Comparison of ENCODE assay signal across 20 cellular contexts in genomic region chr10:125953778-125954385, GRCh38. TPM values are rescaled to one million over a fixed set of nuclear protein-coding genes. Genes with fewer than 3 reads are reported as not detected.
DNase-seq lines count a peak whose midpoint lies in the region; ATAC-seq, FAIRE-seq and TF ChIP-seq lines count a peak whose summit lies in the region.
"Had no signal": no experiment of that assay in that cellular context is flagged by ENCODE, and none has a peak within 500 bp of the region (broad histone marks: within the 10 kb centered on the region; RNA-seq: fewer than 3 reads in every experiment).

No MANE protein-coding gene starts in this region.

- H3K9ac ChIP-seq in HCT116 (ENCODE audit: low read length) (no peak overlapping the region), astrocyte (ENCODE audit: low read length) (no peak overlapping the region)

- no peak for FAIRE-seq in astrocyte (lab: Jason Lieb, UNC)
- FAIRE-seq: GM12891, H54 had no signal

- no peaks in the 10 kb centered on the region for H3K9me2 ChIP-seq in HCT116 (ENCODE audit: insufficient read depth)

- H3K36me3 Mint-ChIP-seq in activated CD4-positive, alpha-beta T cell treated with anti-CD3 and anti-CD28 coated beads, Interleukin-2, amount 10 ng/mL, durations not matched to agents 24 days and 14 days (ENCODE audit: low read depth): no peaks in the 10 kb centered on the region
- peaks cover 14% of the 10 kb centered on the region for H3K36me3 Mint-ChIP-seq in astrocyte (ENCODE audit: low read depth, unreplicated experiment)
- H3K36me3 Mint-ChIP-seq in glutamatergic neuron (ENCODE audit: unreplicated experiment): no peaks in the 10 kb centered on the region
- H3K36me3 Mint-ChIP-seq: T-cell had no signal

- H3K4me1 Mint-ChIP-seq in activated CD4-positive, alpha-beta T cell treated with anti-CD3 and anti-CD28 coated beads, Interleukin-2, amount 10 ng/mL, durations not matched to agents 24 days and 14 days: no peaks in the 10 kb centered on the region
- H3K4me1 Mint-ChIP-seq in astrocyte (ENCODE audit: low read depth, unreplicated experiment): no peaks in the 10 kb centered on the region
- no peaks in the 10 kb centered on the region for H3K4me1 Mint-ChIP-seq in glutamatergic neuron (ENCODE audit: low read depth, unreplicated experiment)
- H3K4me1 Mint-ChIP-seq: T-cell had no signal

- H3K4me3 ChIP-seq in HCT116 (replicated peaks in 1 of 2; ENCODE audit: low read depth in 1 of 2, low read length in 2 of 2): no peak overlapping the region
- no peak overlapping the region for H3K4me3 ChIP-seq in astrocyte (ENCODE audit: insufficient read depth, low read depth, low read length)
- no peak overlapping the region for H3K4me3 ChIP-seq in upper lobe of left lung

- no peak overlapping the region for H3K27ac Mint-ChIP-seq in activated CD4-positive, alpha-beta T cell treated with anti-CD3 and anti-CD28 coated beads, Interleukin-2, amount 10 ng/mL, durations not matched to agents 24 days and 14 days
- H3K27ac Mint-ChIP-seq in astrocyte (ENCODE audit: unreplicated experiment) (no peak overlapping the region), glutamatergic neuron (ENCODE audit: unreplicated experiment) (no peak overlapping the region)
- H3K27ac Mint-ChIP-seq: T-cell had no signal

- TF ChIP-seq POLR2A in HCT116 (IDR thresholded peaks at IDR 0.05; ENCODE audit: borderline replicate concordance, extremely low read depth, insufficient read depth, insufficient read length): no peak
- TF ChIP-seq POLR2A in upper lobe of left lung (IDR thresholded peaks at IDR 0.05): no peak

- H3K27ac ChIP-seq in HCT116 (ENCODE audit: low read depth, low read length) (no peak overlapping the region), astrocyte (ENCODE audit: low read depth, low read length) (no peak overlapping the region), upper lobe of left lung (no peak overlapping the region)
- H3K27ac ChIP-seq: C4-2B, RWPE1 had no signal

- H3K36me3 ChIP-seq in HCT116 (ENCODE audit: control insufficient read depth in 1 of 2, insufficient read depth in 2 of 2, low read length in 2 of 2) (no peaks in the 10 kb centered on the region), astrocyte (ENCODE audit: insufficient read depth, low read length) (no peaks in the 10 kb centered on the region), upper lobe of left lung (no peaks in the 10 kb centered on the region)

- H3K4me2 ChIP-seq in HCT116 (ENCODE audit: low read length) (no peak overlapping the region), astrocyte (ENCODE audit: low read length) (no peak overlapping the region)

- H4K20me1 ChIP-seq in HCT116 (ENCODE audit: insufficient read depth) (no peaks in the 10 kb centered on the region), astrocyte (ENCODE audit: insufficient read depth, low read length) (no peaks in the 10 kb centered on the region)

- peaks cover 17 to 21% of the 10 kb centered on the region in 2 experiments; a peak in 2 of 4 replicates for H3K9me3 ChIP-seq in HCT116 (ENCODE audit: control insufficient read depth in 1 of 2, insufficient read depth in 1 of 2, low read depth in 1 of 2, low read length in 2 of 2)
- H3K9me3 ChIP-seq in astrocyte (ENCODE audit: insufficient read depth, low read depth, low read length): peaks cover 21% of the 10 kb centered on the region
- peaks cover 15 to 32% (median 20%) of the 10 kb centered on the region in 4 donors for H3K9me3 ChIP-seq in upper lobe of left lung

- H2AFZ ChIP-seq in HCT116 (ENCODE audit: low read depth, low read length, poor library complexity, severe bottlenecking): no peak overlapping the region
- no peak overlapping the region for H2AFZ ChIP-seq in astrocyte (ENCODE audit: low read depth, low read length)

- TF ChIP-seq CTCF in HCT116 (IDR thresholded peaks at IDR 0.05 in 2 of 3, conservative IDR thresholded peaks at IDR 0.05 in 1 of 3; ENCODE audit: borderline replicate concordance in 1 of 3, insufficient read depth in 1 of 3, low read depth in 2 of 3, low read length in 2 of 3) (no peak), astrocyte (IDR thresholded peaks at IDR 0.05; ENCODE audit: insufficient read depth, low read depth, low read length) (no peak), upper lobe of left lung (IDR thresholded peaks at IDR 0.05) (no peak), glutamatergic neuron (IDR thresholded peaks at IDR 0.05; ENCODE audit: partially characterized antibody, unreplicated experiment) (no peak)

- H3K27me3 ChIP-seq in HCT116 (ENCODE audit: insufficient read depth, low read length) (no peaks in the 10 kb centered on the region), astrocyte (ENCODE audit: insufficient read depth, low read length) (no peaks in the 10 kb centered on the region), upper lobe of left lung (no peaks in the 10 kb centered on the region)

- no peaks in the 10 kb centered on the region for H3K27me3 Mint-ChIP-seq in activated CD4-positive, alpha-beta T cell treated with anti-CD3 and anti-CD28 coated beads, Interleukin-2, amount 10 ng/mL, durations not matched to agents 24 days and 14 days
- no peaks in the 10 kb centered on the region for H3K27me3 Mint-ChIP-seq in astrocyte (ENCODE audit: low read depth, unreplicated experiment)
- no peaks in the 10 kb centered on the region for H3K27me3 Mint-ChIP-seq in glutamatergic neuron (ENCODE audit: unreplicated experiment)

- RAD21 ChIA-PET in HCT116 (lab: Charles Lee; ENCODE audit: low non-redundant PET in 1 of 2, low total read pairs in 2 of 2, uncharacterized antibody in 2 of 2, unreplicated experiment in 2 of 2): no interaction called here

- intact Hi-C loops in activated CD4-positive, alpha-beta T cell treated with anti-CD3 and anti-CD28 coated beads, Interleukin-2, amount 10 ng/mL, durations not matched to agents 24 days and 14 days (cut with micrococcal nuclease): no loop called here
- intact Hi-C loops in HCT116 (cut with micrococcal nuclease): loop anchor here (1.0 kb wide), 1 partner anchor 14 kb away; no protein-coding TSS in a partner anchor

- H3K4me1 ChIP-seq in HCT116 (ENCODE audit: control insufficient read depth in 1 of 2, insufficient read depth in 2 of 2, low read length in 2 of 2): no peaks in the 10 kb centered on the region
- H3K4me1 ChIP-seq in astrocyte (ENCODE audit: insufficient read depth, low read length): no peaks in the 10 kb centered on the region
- no peaks in the 10 kb centered on the region for H3K4me1 ChIP-seq in upper lobe of left lung

- BruUV-seq in HCT116 (replicated peaks; lab: Mats Ljungman, UMichigan): no TSS peak

- peaks cover 3% of the 10 kb centered on the region for H3K9me3 Mint-ChIP-seq in activated CD4-positive, alpha-beta T cell treated with anti-CD3 and anti-CD28 coated beads, Interleukin-2, amount 10 ng/mL, durations not matched to agents 24 days and 14 days
- H3K9me3 Mint-ChIP-seq in astrocyte (ENCODE audit: unreplicated experiment) (peaks cover 27% of the 10 kb centered on the region), glutamatergic neuron (ENCODE audit: unreplicated experiment) (peaks cover 6% of the 10 kb centered on the region)

- CTCF ChIA-PET in HCT116 (lab: Charles Lee): no interaction called here

- ATAC-seq in HCT116 (no peak), upper lobe of left lung (ENCODE audit: low FRiP score in 2 of 2) (no peak), HG03045 (IDR thresholded peaks at IDR 0.05; ENCODE audit: unreplicated experiment) (no peak)
- ATAC-seq: PC-3, SK-N-SH treated with all-trans-retinoic acid at 6 μM for 48 hours, T-cell had no signal

- 91 to 93% methylated on average over 9 of the region's 9 CpGs for WGBS in upper lobe of left lung, 2 donors

- TF ChIP-seq EP300 in upper lobe of left lung (IDR thresholded peaks at IDR 0.05): no peak

- DNase-seq in activated CD4-positive, alpha-beta T cell treated with anti-CD3 and anti-CD28 coated beads, Interleukin-2, amount 10 ng/mL, durations not matched to agents 24 days and 14 days: peak; percentile 26
- DNase-seq in activated CD4-positive, alpha-beta T cell treated with anti-CD3 and anti-CD28 coated beads for 4 hours: no peak
- DNase-seq in HCT116 (ENCODE audit: low read depth, low spot score) (no peak), astrocyte (ENCODE audit: low read depth) (peak; percentile 23), upper lobe of left lung (no peak), glutamatergic neuron (no peak)
- DNase-seq: AML-193, NCI-H1105 treated with DMSO at 0.1 percent for 48 hours, NCI-H1694 treated with DMSO at 0.1 percent for 48 hours, NCI-H2107, NCI-H526, PC-3, SIG-M5, T-cell had no signal

- no peak for TF ChIP-seq RAD21 in HCT116 (IDR thresholded peaks at IDR 0.05; ENCODE audit: low read depth)

- no peaks in the 10 kb centered on the region for H3K79me2 ChIP-seq in HCT116 (ENCODE audit: insufficient read depth, low read length)
- no peaks in the 10 kb centered on the region for H3K79me2 ChIP-seq in astrocyte (ENCODE audit: insufficient read depth, low read length)

- POLR2A ChIA-PET in HCT116 (lab: Charles Lee): no interaction called here

- no peak overlapping the region for H3K4me3 Mint-ChIP-seq in activated CD4-positive, alpha-beta T cell treated with anti-CD3 and anti-CD28 coated beads, Interleukin-2, amount 10 ng/mL, durations not matched to agents 24 days and 14 days
- H3K4me3 Mint-ChIP-seq in astrocyte (ENCODE audit: unreplicated experiment): no peak overlapping the region
- H3K4me3 Mint-ChIP-seq in glutamatergic neuron (ENCODE audit: unreplicated experiment): no peak overlapping the region
- H3K4me3 Mint-ChIP-seq: T-cell had no signal

TF ChIP-seq in HCT116, 20 proteins besides CTCF, POLR2A, EP300 and RAD21 (continues in another document):
- TF ChIP-seq CBX3 (IDR thresholded peaks at IDR 0.05; ENCODE audit: low read depth) (peak; percentile 87; the same call in 1 of the 2 replicates), EGR1 (IDR thresholded peaks at IDR 0.05; ENCODE audit: low read depth) (no peak), EZH2phosphoT487 (IDR thresholded peaks at IDR 0.05; ENCODE audit: borderline replicate concordance) (no peak)

RNA-seq across cellular contexts. Expression of gene FANK1, which starts 57.5 kb away (rescaled TPM):
- total RNA-seq in activated CD4-positive, alpha-beta T cell treated with anti-CD3 and anti-CD28 coated beads, Interleukin-2, amount 10 ng/mL, durations not matched to agents 24 days and 14 days: 0.38 TPM in 1 of 2 replicates, not detected in the other
- total RNA-seq in HCT116 (2021; ENCODE audit: unreplicated experiment): 5.4 TPM
- polyA plus RNA-seq in HCT116 (2012): 4.8 and 6.7 TPM in 2 replicates
- total RNA-seq in astrocyte: 9.7 and 12.1 TPM in 2 replicates
- 10 to 100 TPM in 3 of 6 donors, 1 to 10 TPM in 3; 2.1 to 42.9 (median 16.6) TPM for total RNA-seq in upper lobe of left lung
- total RNA-seq in glutamatergic neuron (ENCODE audit: unreplicated experiment): 0.59 TPM

Comparison
In these comparisons a context has a peak if more than half of its experiments do, and no peak if none do; other contexts are left out.
1. DNase-seq: peak in activated CD4-positive, alpha-beta T cell treated with anti-CD3 and anti-CD28 coated beads, Interleukin-2, amount 10 ng/mL, durations not matched to agents 24 days and 14 days (single experiment) and astrocyte (single experiment); none in activated CD4-positive, alpha-beta T cell treated with anti-CD3 and anti-CD28 coated beads for 4 hours (0 of 2), HCT116 (single experiment), upper lobe of left lung (0 of 2) and glutamatergic neuron (single experiment).